In genomic region chr12:79964100-79964627, GRCh38 we compare ENCODE assay signal across 2 cellular contexts.
TF ChIP-seq lines count a peak whose summit lies in the region.

No MANE protein-coding gene starts in this region.

TF ChIP-seq in HCT116, 20 proteins besides CTCF, POLR2A, EP300 and RAD21:
- TF ChIP-seq, protein P1, sequence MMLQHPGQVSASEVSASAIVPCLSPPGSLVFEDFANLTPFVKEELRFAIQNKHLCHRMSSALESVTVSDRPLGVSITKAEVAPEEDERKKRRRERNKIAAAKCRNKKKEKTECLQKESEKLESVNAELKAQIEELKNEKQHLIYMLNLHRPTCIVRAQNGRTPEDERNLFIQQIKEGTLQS (IDR thresholded peaks at IDR 0.05): no peak
- TF ChIP-seq SRF (IDR thresholded peaks at IDR 0.05; ENCODE audit: low read depth): no peak
- no peak for TF ChIP-seq YY1 (IDR thresholded peaks at IDR 0.05; ENCODE audit: extremely low read depth, insufficient replicate concordance, low read depth, low read length)
- TF ChIP-seq SIN3A (IDR thresholded peaks at IDR 0.05; ENCODE audit: low read depth): no peak
- TF ChIP-seq TCF7L2 (IDR thresholded peaks at IDR 0.05; ENCODE audit: borderline replicate concordance, extremely low read depth, insufficient read depth, insufficient read length): no peak
- TF ChIP-seq ELF1 (IDR thresholded peaks at IDR 0.05; ENCODE audit: borderline replicate concordance, low read depth): no peak
- TF ChIP-seq CEBPB (IDR thresholded peaks at IDR 0.05; ENCODE audit: low read depth): peak; percentile 46
TF ChIP-seq in HCT116: peak in this region for 1.

TF ChIP-seq in K562, 482 proteins besides CTCF, POLR2A, EP300 and RAD21 (continues in another document):
- no peak for TF ChIP-seq FOXP1 (CRISPR knock-in tag; IDR thresholded peaks at IDR 0.05)
- TF ChIP-seq MAFF (IDR thresholded peaks at IDR 0.05; ENCODE audit: low read length): no peak
- no peak for TF ChIP-seq BCL6 (CRISPR knock-in tag; IDR thresholded peaks at IDR 0.05)
- TF ChIP-seq JUND (IDR thresholded peaks at IDR 0.05; ENCODE audit: borderline replicate concordance, low read depth, low read length): peak; percentile 67; the same call in 1 of the 2 replicates
- TF ChIP-seq JUND (tag; IDR thresholded peaks at IDR 0.05; ENCODE audit: borderline replicate concordance, low read depth, low read length): no peak
- TF ChIP-seq RBFOX2 (IDR thresholded peaks at IDR 0.05; ENCODE audit: low read depth, low read length): peak; percentile 17; the same call in 1 of the 2 replicates
- TF ChIP-seq RAD51 (IDR thresholded peaks at IDR 0.05; ENCODE audit: borderline replicate concordance, low read depth): no peak
- peak; percentile 43 for TF ChIP-seq CXXC5 (CRISPR knock-in tag; IDR thresholded peaks at IDR 0.05)
- 0 out of 2 replicates have a peak, but pooled peaks have one; percentile 31 for TF ChIP-seq HDAC8 (tag; IDR thresholded peaks at IDR 0.05)
- TF ChIP-seq, protein P2, sequence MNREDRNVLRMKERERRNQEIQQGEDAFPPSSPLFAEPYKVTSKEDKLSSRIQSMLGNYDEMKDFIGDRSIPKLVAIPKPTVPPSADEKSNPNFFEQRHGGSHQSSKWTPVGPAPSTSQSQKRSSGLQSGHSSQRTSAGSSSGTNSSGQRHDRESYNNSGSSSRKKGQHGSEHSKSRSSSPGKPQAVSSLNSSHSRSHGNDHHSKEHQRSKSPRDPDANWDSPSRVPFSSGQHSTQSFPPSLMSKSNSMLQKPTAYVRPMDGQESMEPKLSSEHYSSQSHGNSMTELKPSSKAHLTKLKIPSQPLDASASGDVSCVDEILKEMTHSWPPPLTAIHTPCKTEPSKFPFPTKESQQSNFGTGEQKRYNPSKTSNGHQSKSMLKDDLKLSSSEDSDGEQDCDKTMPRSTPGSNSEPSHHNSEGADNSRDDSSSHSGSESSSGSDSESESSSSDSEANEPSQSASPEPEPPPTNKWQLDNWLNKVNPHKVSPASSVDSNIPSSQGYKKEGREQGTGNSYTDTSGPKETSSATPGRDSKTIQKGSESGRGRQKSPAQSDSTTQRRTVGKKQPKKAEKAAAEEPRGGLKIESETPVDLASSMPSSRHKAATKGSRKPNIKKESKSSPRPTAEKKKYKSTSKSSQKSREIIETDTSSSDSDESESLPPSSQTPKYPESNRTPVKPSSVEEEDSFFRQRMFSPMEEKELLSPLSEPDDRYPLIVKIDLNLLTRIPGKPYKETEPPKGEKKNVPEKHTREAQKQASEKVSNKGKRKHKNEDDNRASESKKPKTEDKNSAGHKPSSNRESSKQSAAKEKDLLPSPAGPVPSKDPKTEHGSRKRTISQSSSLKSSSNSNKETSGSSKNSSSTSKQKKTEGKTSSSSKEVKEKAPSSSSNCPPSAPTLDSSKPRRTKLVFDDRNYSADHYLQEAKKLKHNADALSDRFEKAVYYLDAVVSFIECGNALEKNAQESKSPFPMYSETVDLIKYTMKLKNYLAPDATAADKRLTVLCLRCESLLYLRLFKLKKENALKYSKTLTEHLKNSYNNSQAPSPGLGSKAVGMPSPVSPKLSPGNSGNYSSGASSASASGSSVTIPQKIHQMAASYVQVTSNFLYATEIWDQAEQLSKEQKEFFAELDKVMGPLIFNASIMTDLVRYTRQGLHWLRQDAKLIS (CRISPR knock-in tag; IDR thresholded peaks at IDR 0.05): no peak
- no peak for TF ChIP-seq ZFP36 (IDR thresholded peaks at IDR 0.05; ENCODE audit: low read depth, low read length, partially characterized antibody)
- peak; percentile 19; the same call in 1 of the 2 replicates for TF ChIP-seq CEBPB (tag; IDR thresholded peaks at IDR 0.05)
- TF ChIP-seq PYGO2 (tag; IDR thresholded peaks at IDR 0.05): peak; percentile 27; the same call in 1 of the 2 replicates
- TF ChIP-seq ZNF175 (CRISPR knock-in tag; IDR thresholded peaks at IDR 0.05; ENCODE audit: low read depth): 0 out of 2 replicates have a peak, but pooled peaks have one; percentile 46
- TF ChIP-seq THAP7 (CRISPR knock-in tag; IDR thresholded peaks at IDR 0.05): no peak
- TF ChIP-seq, protein P3, sequence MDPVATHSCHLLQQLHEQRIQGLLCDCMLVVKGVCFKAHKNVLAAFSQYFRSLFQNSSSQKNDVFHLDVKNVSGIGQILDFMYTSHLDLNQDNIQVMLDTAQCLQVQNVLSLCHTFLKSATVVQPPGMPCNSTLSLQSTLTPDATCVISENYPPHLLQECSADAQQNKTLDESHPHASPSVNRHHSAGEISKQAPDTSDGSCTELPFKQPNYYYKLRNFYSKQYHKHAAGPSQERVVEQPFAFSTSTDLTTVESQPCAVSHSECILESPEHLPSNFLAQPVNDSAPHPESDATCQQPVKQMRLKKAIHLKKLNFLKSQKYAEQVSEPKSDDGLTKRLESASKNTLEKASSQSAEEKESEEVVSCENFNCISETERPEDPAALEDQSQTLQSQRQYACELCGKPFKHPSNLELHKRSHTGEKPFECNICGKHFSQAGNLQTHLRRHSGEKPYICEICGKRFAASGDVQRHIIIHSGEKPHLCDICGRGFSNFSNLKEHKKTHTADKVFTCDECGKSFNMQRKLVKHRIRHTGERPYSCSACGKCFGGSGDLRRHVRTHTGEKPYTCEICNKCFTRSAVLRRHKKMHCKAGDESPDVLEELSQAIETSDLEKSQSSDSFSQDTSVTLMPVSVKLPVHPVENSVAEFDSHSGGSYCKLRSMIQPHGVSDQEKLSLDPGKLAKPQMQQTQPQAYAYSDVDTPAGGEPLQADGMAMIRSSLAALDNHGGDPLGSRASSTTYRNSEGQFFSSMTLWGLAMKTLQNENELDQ (CRISPR knock-in tag; IDR thresholded peaks at IDR 0.05; ENCODE audit: borderline replicate concordance): no peak
- no peak for TF ChIP-seq ZNF76 (CRISPR knock-in tag; IDR thresholded peaks at IDR 0.05; ENCODE audit: borderline replicate concordance)
- no peak for TF ChIP-seq ZNF445 (CRISPR knock-in tag; IDR thresholded peaks at IDR 0.05; ENCODE audit: low read depth)
- peak; percentile 60; the same call in 1 of the 2 replicates for TF ChIP-seq GTF2E2 (tag; IDR thresholded peaks at IDR 0.05)
- no peak for TF ChIP-seq NFIC (IDR thresholded peaks at IDR 0.05)
- TF ChIP-seq ZNF408 (CRISPR knock-in tag; IDR thresholded peaks at IDR 0.05; ENCODE audit: low read depth): no peak
- no peak for TF ChIP-seq DPF2 (IDR thresholded peaks at IDR 0.05)
- TF ChIP-seq TEAD1 (CRISPR knock-in tag; IDR thresholded peaks at IDR 0.05): 0 out of 4 replicates have a peak, but pooled peaks of 1 of the 2 experiments have one; percentile 37
- peak; percentile 32; the same call in 1 of the 2 replicates for TF ChIP-seq SMARCE1 (IDR thresholded peaks at IDR 0.05)
- peak; percentile 46; the same call in 1 of the 2 replicates for TF ChIP-seq MECOM (CRISPR knock-in tag; IDR thresholded peaks at IDR 0.05)
- peak; percentile 70 to 90 for TF ChIP-seq TRIM24 (IDR thresholded peaks at IDR 0.05)
- no peak for TF ChIP-seq U2AF2 (optimal IDR thresholded peaks at IDR 0.05; ENCODE audit: low read depth, low read length)
- 0 out of 2 replicates have a peak, but pooled peaks have one; percentile 30 for TF ChIP-seq SMAD3 (CRISPR knock-in tag; conservative IDR thresholded peaks at IDR 0.05)
- TF ChIP-seq, protein P4, sequence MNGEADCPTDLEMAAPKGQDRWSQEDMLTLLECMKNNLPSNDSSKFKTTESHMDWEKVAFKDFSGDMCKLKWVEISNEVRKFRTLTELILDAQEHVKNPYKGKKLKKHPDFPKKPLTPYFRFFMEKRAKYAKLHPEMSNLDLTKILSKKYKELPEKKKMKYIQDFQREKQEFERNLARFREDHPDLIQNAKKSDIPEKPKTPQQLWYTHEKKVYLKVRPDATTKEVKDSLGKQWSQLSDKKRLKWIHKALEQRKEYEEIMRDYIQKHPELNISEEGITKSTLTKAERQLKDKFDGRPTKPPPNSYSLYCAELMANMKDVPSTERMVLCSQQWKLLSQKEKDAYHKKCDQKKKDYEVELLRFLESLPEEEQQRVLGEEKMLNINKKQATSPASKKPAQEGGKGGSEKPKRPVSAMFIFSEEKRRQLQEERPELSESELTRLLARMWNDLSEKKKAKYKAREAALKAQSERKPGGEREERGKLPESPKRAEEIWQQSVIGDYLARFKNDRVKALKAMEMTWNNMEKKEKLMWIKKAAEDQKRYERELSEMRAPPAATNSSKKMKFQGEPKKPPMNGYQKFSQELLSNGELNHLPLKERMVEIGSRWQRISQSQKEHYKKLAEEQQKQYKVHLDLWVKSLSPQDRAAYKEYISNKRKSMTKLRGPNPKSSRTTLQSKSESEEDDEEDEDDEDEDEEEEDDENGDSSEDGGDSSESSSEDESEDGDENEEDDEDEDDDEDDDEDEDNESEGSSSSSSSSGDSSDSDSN (IDR thresholded peaks at IDR 0.05; ENCODE audit: borderline replicate concordance in 1 of 2, low read depth in 2 of 2, low read length in 2 of 2): no peak
- TF ChIP-seq ZNF717 (CRISPR knock-in tag; IDR thresholded peaks at IDR 0.05): no peak
- TF ChIP-seq, protein P5, sequence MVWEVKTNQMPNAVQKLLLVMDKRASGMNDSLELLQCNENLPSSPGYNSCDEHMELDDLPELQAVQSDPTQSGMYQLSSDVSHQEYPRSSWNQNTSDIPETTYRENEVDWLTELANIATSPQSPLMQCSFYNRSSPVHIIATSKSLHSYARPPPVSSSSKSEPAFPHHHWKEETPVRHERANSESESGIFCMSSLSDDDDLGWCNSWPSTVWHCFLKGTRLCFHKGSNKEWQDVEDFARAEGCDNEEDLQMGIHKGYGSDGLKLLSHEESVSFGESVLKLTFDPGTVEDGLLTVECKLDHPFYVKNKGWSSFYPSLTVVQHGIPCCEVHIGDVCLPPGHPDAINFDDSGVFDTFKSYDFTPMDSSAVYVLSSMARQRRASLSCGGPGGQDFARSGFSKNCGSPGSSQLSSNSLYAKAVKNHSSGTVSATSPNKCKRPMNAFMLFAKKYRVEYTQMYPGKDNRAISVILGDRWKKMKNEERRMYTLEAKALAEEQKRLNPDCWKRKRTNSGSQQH (CRISPR knock-in tag; IDR thresholded peaks at IDR 0.05): no peak
- TF ChIP-seq, protein P6, sequence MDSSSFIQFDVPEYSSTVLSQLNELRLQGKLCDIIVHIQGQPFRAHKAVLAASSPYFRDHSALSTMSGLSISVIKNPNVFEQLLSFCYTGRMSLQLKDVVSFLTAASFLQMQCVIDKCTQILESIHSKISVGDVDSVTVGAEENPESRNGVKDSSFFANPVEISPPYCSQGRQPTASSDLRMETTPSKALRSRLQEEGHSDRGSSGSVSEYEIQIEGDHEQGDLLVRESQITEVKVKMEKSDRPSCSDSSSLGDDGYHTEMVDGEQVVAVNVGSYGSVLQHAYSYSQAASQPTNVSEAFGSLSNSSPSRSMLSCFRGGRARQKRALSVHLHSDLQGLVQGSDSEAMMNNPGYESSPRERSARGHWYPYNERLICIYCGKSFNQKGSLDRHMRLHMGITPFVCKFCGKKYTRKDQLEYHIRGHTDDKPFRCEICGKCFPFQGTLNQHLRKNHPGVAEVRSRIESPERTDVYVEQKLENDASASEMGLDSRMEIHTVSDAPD (CRISPR knock-in tag; IDR thresholded peaks at IDR 0.05): no peak
- peak; percentile 90; the same call in 1 of the 2 replicates for TF ChIP-seq ZSCAN32 (CRISPR knock-in tag; IDR thresholded peaks at IDR 0.05)
- no peak for TF ChIP-seq FOXJ2 (tag; IDR thresholded peaks at IDR 0.05)
- TF ChIP-seq EP400 (IDR thresholded peaks at IDR 0.05): peak; percentile 33
- no peak for TF ChIP-seq ZNF282 (CRISPR knock-in tag; IDR thresholded peaks at IDR 0.05)
- TF ChIP-seq, protein P7, sequence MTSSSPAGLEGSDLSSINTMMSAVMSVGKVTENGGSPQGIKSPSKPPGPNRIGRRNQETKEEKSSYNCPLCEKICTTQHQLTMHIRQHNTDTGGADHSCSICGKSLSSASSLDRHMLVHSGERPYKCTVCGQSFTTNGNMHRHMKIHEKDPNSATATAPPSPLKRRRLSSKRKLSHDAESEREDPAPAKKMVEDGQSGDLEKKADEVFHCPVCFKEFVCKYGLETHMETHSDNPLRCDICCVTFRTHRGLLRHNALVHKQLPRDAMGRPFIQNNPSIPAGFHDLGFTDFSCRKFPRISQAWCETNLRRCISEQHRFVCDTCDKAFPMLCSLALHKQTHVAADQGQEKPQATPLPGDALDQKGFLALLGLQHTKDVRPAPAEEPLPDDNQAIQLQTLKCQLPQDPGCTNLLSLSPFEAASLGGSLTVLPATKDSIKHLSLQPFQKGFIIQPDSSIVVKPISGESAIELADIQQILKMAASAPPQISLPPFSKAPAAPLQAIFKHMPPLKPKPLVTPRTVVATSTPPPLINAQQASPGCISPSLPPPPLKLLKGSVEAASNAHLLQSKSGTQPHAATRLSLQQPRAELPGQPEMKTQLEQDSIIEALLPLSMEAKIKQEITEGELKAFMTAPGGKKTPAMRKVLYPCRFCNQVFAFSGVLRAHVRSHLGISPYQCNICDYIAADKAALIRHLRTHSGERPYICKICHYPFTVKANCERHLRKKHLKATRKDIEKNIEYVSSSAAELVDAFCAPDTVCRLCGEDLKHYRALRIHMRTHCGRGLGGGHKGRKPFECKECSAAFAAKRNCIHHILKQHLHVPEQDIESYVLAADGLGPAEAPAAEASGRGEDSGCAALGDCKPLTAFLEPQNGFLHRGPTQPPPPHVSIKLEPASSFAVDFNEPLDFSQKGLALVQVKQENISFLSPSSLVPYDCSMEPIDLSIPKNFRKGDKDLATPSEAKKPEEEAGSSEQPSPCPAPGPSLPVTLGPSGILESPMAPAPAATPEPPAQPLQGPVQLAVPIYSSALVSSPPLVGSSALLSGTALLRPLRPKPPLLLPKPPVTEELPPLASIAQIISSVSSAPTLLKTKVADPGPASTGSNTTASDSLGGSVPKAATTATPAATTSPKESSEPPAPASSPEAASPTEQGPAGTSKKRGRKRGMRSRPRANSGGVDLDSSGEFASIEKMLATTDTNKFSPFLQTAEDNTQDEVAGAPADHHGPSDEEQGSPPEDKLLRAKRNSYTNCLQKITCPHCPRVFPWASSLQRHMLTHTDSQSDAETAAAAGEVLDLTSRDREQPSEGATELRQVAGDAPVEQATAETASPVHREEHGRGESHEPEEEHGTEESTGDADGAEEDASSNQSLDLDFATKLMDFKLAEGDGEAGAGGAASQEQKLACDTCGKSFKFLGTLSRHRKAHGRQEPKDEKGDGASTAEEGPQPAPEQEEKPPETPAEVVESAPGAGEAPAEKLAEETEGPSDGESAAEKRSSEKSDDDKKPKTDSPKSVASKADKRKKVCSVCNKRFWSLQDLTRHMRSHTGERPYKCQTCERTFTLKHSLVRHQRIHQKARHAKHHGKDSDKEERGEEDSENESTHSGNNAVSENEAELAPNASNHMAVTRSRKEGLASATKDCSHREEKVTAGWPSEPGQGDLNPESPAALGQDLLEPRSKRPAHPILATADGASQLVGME (CRISPR knock-in tag; IDR thresholded peaks at IDR 0.05): no peak
- no peak for TF ChIP-seq HEY1 (CRISPR knock-in tag; IDR thresholded peaks at IDR 0.05; ENCODE audit: borderline replicate concordance)
- TF ChIP-seq FOSL1 (tag; conservative IDR thresholded peaks at IDR 0.05): 0 out of 2 replicates have a peak, but pooled peaks have one; percentile 14
- 0 out of 2 replicates have a peak, but pooled peaks have one; percentile 32 for TF ChIP-seq SMARCC2 (IDR thresholded peaks at IDR 0.05; ENCODE audit: low read depth)
- TF ChIP-seq POLR2H (tag; IDR thresholded peaks at IDR 0.05; ENCODE audit: low read depth): peak; percentile 72
- TF ChIP-seq SAP30 (IDR thresholded peaks at IDR 0.05; ENCODE audit: borderline replicate concordance, insufficient read depth, low read depth, low read length, poor library complexity, severe bottlenecking): no peak
